In the genomic region with DNA sequence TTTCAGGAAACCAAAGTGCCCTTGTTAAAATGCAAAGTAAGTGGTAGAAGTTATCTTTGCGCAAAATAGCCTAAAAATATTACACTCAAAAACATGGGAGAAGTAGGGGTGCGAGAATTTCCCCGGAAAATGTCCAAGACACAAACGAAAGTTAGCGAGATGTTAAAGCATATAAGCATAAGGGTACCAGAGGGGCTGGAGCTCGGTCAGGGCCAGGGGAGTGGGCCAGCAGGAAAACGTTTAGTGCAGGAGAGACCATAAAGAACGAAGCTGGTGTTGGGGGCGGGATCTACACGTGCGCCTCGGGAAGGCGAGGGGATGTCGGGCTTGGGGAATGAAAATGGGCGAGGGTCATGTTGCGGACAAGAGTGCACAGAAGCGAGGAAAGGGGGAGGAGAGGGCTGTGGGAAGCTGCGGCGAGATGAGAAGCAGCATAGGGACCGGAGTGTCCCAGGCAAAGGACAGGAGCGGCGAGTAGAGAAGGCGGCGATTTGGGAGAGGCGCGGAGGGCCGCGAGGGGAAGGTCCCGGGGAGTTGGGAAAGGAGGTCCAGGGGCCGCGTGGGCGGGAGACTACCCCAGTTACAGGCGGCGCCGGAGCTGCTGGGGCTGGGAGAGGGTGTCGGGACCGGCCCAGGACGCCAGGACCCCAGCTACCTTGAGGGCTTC, we compare ENCODE assay signal across 8 cellular contexts. TPM values are rescaled to one million over a fixed set of nuclear protein-coding genes. Genes with fewer than 3 reads are reported as not detected.
DNase-seq lines count a peak whose midpoint lies in the region; ATAC-seq and TF ChIP-seq lines count a peak whose summit lies in the region.

No MANE protein-coding gene starts in this region.

- H3K27ac ChIP-seq in psoas muscle: peak overlapping the region; percentile 83

- peak; percentile 51 for DNase-seq in Calu3
- peak; percentile 16 for DNase-seq in H4 (ENCODE audit: low spot score)
- peak; percentile 36 for DNase-seq in NCI-H1092 treated with DMSO at 0.1 percent for 48 hours (lab: John Stamatoyannopoulos, UW)
- DNase-seq in activated T-helper 9 cell treated with anti-CD3 and anti-CD28 coated beads, Interleukin-2, amount 50 U/mL, for 16 hours (ENCODE audit: low read depth): peak; percentile 36
- DNase-seq in left cardiac atrium: no peak
- DNase-seq in psoas muscle: no peak
- DNase-seq in NCI-H2107 (lab: John Stamatoyannopoulos, UW): no peak

- peak; percentile 57 to 68 for ATAC-seq in left cardiac atrium
- peak; percentile 1 to 55 (median 30) for ATAC-seq in psoas muscle
- no peak for ATAC-seq in GM21576 (IDR thresholded peaks at IDR 0.05; ENCODE audit: unreplicated experiment)

- peaks cover 59% of the 10 kb centered on the region for H3K36me3 Mint-ChIP-seq in Calu3 (ENCODE audit: insufficient read depth, unreplicated experiment)

- BruUV-seq in Calu3 (replicated peaks; lab: Mats Ljungman, UMichigan): no TSS peak

- no peak for TF ChIP-seq CTCF in Calu3 (IDR thresholded peaks at IDR 0.05; ENCODE audit: unreplicated experiment)
- no peak for TF ChIP-seq CTCF in psoas muscle (IDR thresholded peaks at IDR 0.05)

- intact Hi-C loops in Calu3 (cut with micrococcal nuclease; ENCODE audit: unreplicated experiment) (no loop called here), left cardiac atrium (cut with DNase I) (no loop called here), psoas muscle (cut with DNase I) (loop anchor here (5.0 to 10.0 kb wide), 2 partner anchors 52 to 120 kb away; a partner anchor contains a TSS)

- H3K4me3 ChIP-seq in psoas muscle: peak overlapping the region; percentile 96

- H3K36me3 ChIP-seq in psoas muscle (ENCODE audit: insufficient read depth in 1 of 2, low read depth in 1 of 2): peaks cover 5 to 33% of the 10 kb centered on the region in 2 donors

- CTCF ChIA-PET in Calu3 (lab: Charles Lee): interaction anchor here (1.5 kb wide), 1 partner anchor 11 kb away, joined by 3 read pairs; no protein-coding TSS in a partner anchor

- peak overlapping the region; percentile 96 for H3K27ac Mint-ChIP-seq in Calu3 (ENCODE audit: unreplicated experiment)

- no peaks in the 10 kb centered on the region for H3K27me3 ChIP-seq in psoas muscle (ENCODE audit: insufficient read depth in 3 of 3, low read length in 2 of 3)

- peak overlapping the region; percentile 100 for H3K4me3 Mint-ChIP-seq in Calu3 (ENCODE audit: low read depth, unreplicated experiment)

- peaks cover 34% of the 10 kb centered on the region for H3K4me1 Mint-ChIP-seq in Calu3 (ENCODE audit: low read depth, unreplicated experiment)

- 0 to 1% (median 1%) methylated on average over 27 to 38 of the region's 38 CpGs for WGBS in psoas muscle, 3 donors

- H3K27me3 Mint-ChIP-seq in Calu3 (ENCODE audit: unreplicated experiment): no peaks in the 10 kb centered on the region

- H3K9me3 ChIP-seq in psoas muscle: no peaks in the 10 kb centered on the region

- no peaks in the 10 kb centered on the region for H3K9me3 Mint-ChIP-seq in Calu3 (ENCODE audit: low read depth, unreplicated experiment)

- H3K4me1 ChIP-seq in psoas muscle: peaks cover 13% of the 10 kb centered on the region

RNA-seq across cellular contexts. Expression of a gene that starts 0.6 kb away (rescaled TPM):
- total RNA-seq in Calu3 (2022) (106 and 131 TPM in 2 replicates), left cardiac atrium (10 to 100 TPM; 13.3 to 19.9 TPM), psoas muscle (10 to 100 TPM; 17.5 to 40.1 (median 20.1) TPM)
- 35.3 and 36.1 TPM in 2 replicates for total RNA-seq in H4 (2014; rRNA removed; shearing (Covaris generic))
- 10 to 100 TPM; 12.3 to 21.7 (median 12.8) TPM for polyA plus RNA-seq in psoas muscle

RNA-seq across cellular contexts. Expression of a gene that starts 0.7 kb away (rescaled TPM):
- 25.7 and 31.9 TPM in 2 replicates for total RNA-seq in Calu3 (2022)
- 10.3 and 15.9 TPM in 2 replicates for total RNA-seq in H4 (2014; rRNA removed; shearing (Covaris generic))
- 1 to 10 TPM; 7.0 to 8.1 TPM for total RNA-seq in left cardiac atrium
- 1 to 10 TPM; 3.6 to 6.4 (median 5.5) TPM for total RNA-seq in psoas muscle
- 1 to 10 TPM; 1.7 to 6.8 (median 1.9) TPM for polyA plus RNA-seq in psoas muscle

RNA-seq across cellular contexts. Expression of a gene that starts 53.8 kb away (rescaled TPM):
- total RNA-seq in Calu3 (2022) (186 and 188 TPM in 2 replicates), left cardiac atrium (10 to 100 TPM; 24.2 to 31.9 TPM), psoas muscle (10 to 100 TPM; 32.8 to 43.8 (median 35.2) TPM)
- 51.4 and 52.9 TPM in 2 replicates for total RNA-seq in H4 (2014; rRNA removed; shearing (Covaris generic))
- 10 to 100 TPM; 27.8 to 69.6 (median 33.9) TPM for polyA plus RNA-seq in psoas muscle

RNA-seq across cellular contexts. Expression of a gene that starts 58.3 kb away (rescaled TPM):
- total RNA-seq in Calu3 (2022) (79.6 and 92.1 TPM in 2 replicates), left cardiac atrium (10 to 100 TPM; 17.8 to 28.3 TPM), psoas muscle (10 to 100 TPM; 17.5 to 27.8 (median 24.1) TPM)
- total RNA-seq in H4 (2014; rRNA removed; shearing (Covaris generic)): 63.8 and 77.5 TPM in 2 replicates
- polyA plus RNA-seq in psoas muscle: 10 to 100 TPM; 23.4 to 64.5 (median 43.2) TPM

RNA-seq across cellular contexts. Expression of a gene that starts 58.5 kb away (rescaled TPM):
- 127 and 133 TPM in 2 replicates for total RNA-seq in Calu3 (2022)
- 188 and 210 TPM in 2 replicates for total RNA-seq in H4 (2014; rRNA removed; shearing (Covaris generic))
- 10 to 100 TPM; 64.4 to 73.5 TPM for total RNA-seq in left cardiac atrium
- 10 to 100 TPM; 57.9 to 71.4 (median 63.0) TPM for total RNA-seq in psoas muscle
- polyA plus RNA-seq in psoas muscle: 10 to 100 TPM; 57.7 to 91.5 (median 71.8) TPM

Comparison
In these comparisons a context has a peak if more than half of its experiments do, and no peak if none do; other contexts are left out.
1. DNase-seq: peak in Calu3 (single experiment), H4 (single experiment), NCI-H1092 treated with DMSO at 0.1 percent for 48 hours (single experiment) and activated T-helper 9 cell treated with anti-CD3 and anti-CD28 coated beads, Interleukin-2, amount 50 U/mL, for 16 hours (single experiment); none in left cardiac atrium (single experiment), psoas muscle (0 of 2) and NCI-H2107 (single experiment).
2. intact Hi-C loops: an anchor here in psoas muscle (5.0 to 10.0 kb wide); none called in Calu3 and left cardiac atrium.